ENCODE assay signal across 21 cellular contexts in genomic region chr7:89761173-89761572, GRCh38.
"Had no signal": no experiment of that assay in that cellular context is flagged by ENCODE, and none has a peak within 500 bp of the region (broad histone marks: within the 10 kb centered on the region; RNA-seq: fewer than 3 reads in every experiment).

No MANE protein-coding gene starts in this region.

- H3K4me3 ChIP-seq: transverse colon had no signal

- H3K27ac Mint-ChIP-seq: activated naive CD8-positive, alpha-beta T cell; activated T-cell treated with anti-CD3 and anti-CD28 coated beads, Interleukin-2, amount 50 U/mL, for 24 hours; activated T-helper 17 cell treated with anti-CD3 and anti-CD28 coated beads, Interleukin-2, amount 50 U/mL, for 72 hours; dendritic cell treated with granulocyte-macrophage colony-stimulating factor and Interleukin-4, amounts not matched to agents 40 ng/mL and 50 ng/mL, for 4 days; memory B cell; T-helper 1 cell treated with Interleukin-12 subunit alpha and Interleukin-12 subunit beta and Interleukin-4 antibody, amounts not matched to agents 30 μg/mL and 1 μg/mL, for 36 hours; WTC11 had no signal

- H3K4me1 Mint-ChIP-seq: activated T-helper 17 cell treated with anti-CD3 and anti-CD28 coated beads, Interleukin-2, amount 50 U/mL, for 72 hours; memory B cell; WTC11 had no signal

- H3K27me3 ChIP-seq: transverse colon had no signal

- H3K36me3 Mint-ChIP-seq: activated naive CD8-positive, alpha-beta T cell; memory B cell; WTC11 had no signal

- DNase-seq: activated CD4-positive, alpha-beta T cell treated with anti-CD3 and anti-CD28 coated beads, Interleukin-2, amount 50 U/mL, for 4 hours; activated CD8-positive, alpha-beta memory T cell treated with anti-CD3 and anti-CD28 coated beads for 24 hours; activated CD8-positive, alpha-beta memory T cell treated with anti-CD3 and anti-CD28 coated beads, Interleukin-2, amount 50 U/mL, for 4 hours; activated naive CD4-positive, alpha-beta T cell; activated T-cell treated with anti-CD3 and anti-CD28 coated beads, Interleukin-2, amount 50 U/mL, for 24 hours; amniotic stem cell; effector CD4-positive, alpha-beta T cell; foreskin melanocyte; glutamatergic neuron; hippocampal formation; left cardiac atrium; occipital lobe; stimulated activated CD4-positive, alpha-beta T cell treated with anti-CD3 and anti-CD28 coated beads, Interleukin-4, amount 100 ng/mL, for 24 hours; T1000; transverse colon had no signal

- H3K9me3 ChIP-seq: transverse colon had no signal

- H3K9me3 Mint-ChIP-seq: activated T-cell treated with anti-CD3 and anti-CD28 coated beads, Interleukin-2, amount 50 U/mL, for 24 hours; dendritic cell treated with granulocyte-macrophage colony-stimulating factor and Interleukin-4, amounts not matched to agents 40 ng/mL and 50 ng/mL, for 4 days; T-helper 1 cell treated with Interleukin-12 subunit alpha and Interleukin-12 subunit beta and Interleukin-4 antibody, amounts not matched to agents 30 μg/mL and 1 μg/mL, for 36 hours; WTC11 had no signal

- ATAC-seq: activated T-helper 17 cell treated with anti-CD3 and anti-CD28 coated beads, Interleukin-2, amount 50 U/mL, for 72 hours; left cardiac atrium had no signal

- H3K27me3 Mint-ChIP-seq: activated naive CD8-positive, alpha-beta T cell; activated T-cell treated with anti-CD3 and anti-CD28 coated beads, Interleukin-2, amount 50 U/mL, for 24 hours; activated T-helper 17 cell treated with anti-CD3 and anti-CD28 coated beads, Interleukin-2, amount 50 U/mL, for 72 hours; dendritic cell treated with granulocyte-macrophage colony-stimulating factor and Interleukin-4, amounts not matched to agents 40 ng/mL and 50 ng/mL, for 4 days; memory B cell had no signal

- H3K4me1 ChIP-seq: transverse colon had no signal

- H3K36me3 ChIP-seq: transverse colon had no signal

- H3K27ac ChIP-seq: transverse colon had no signal

- H3K4me3 Mint-ChIP-seq: activated naive CD8-positive, alpha-beta T cell; activated T-cell treated with anti-CD3 and anti-CD28 coated beads, Interleukin-2, amount 50 U/mL, for 24 hours; activated T-helper 17 cell treated with anti-CD3 and anti-CD28 coated beads, Interleukin-2, amount 50 U/mL, for 72 hours; dendritic cell treated with granulocyte-macrophage colony-stimulating factor and Interleukin-4, amounts not matched to agents 40 ng/mL and 50 ng/mL, for 4 days; memory B cell; T-helper 1 cell treated with Interleukin-12 subunit alpha and Interleukin-12 subunit beta and Interleukin-4 antibody, amounts not matched to agents 30 μg/mL and 1 μg/mL, for 36 hours; WTC11 had no signal
